1 cellular context compared by ENCODE assay signal in genomic region chr3:23232879-23233278, GRCh38.
TF ChIP-seq lines count a peak whose summit lies in the region.

No MANE protein-coding gene starts in this region.

TF ChIP-seq in WTC11, 78 proteins besides CTCF, POLR2A, EP300 and RAD21 (continued from another document):
- TF ChIP-seq ZNF281 (CRISPR knock-in tag; IDR thresholded peaks at IDR 0.05) (no peak), NFE2L1 (CRISPR knock-in tag; IDR thresholded peaks at IDR 0.05) (no peak), ZNF671 (CRISPR knock-in tag; IDR thresholded peaks at IDR 0.05) (no peak)
